9 cellular contexts compared by ENCODE assay signal in the genomic region with DNA sequence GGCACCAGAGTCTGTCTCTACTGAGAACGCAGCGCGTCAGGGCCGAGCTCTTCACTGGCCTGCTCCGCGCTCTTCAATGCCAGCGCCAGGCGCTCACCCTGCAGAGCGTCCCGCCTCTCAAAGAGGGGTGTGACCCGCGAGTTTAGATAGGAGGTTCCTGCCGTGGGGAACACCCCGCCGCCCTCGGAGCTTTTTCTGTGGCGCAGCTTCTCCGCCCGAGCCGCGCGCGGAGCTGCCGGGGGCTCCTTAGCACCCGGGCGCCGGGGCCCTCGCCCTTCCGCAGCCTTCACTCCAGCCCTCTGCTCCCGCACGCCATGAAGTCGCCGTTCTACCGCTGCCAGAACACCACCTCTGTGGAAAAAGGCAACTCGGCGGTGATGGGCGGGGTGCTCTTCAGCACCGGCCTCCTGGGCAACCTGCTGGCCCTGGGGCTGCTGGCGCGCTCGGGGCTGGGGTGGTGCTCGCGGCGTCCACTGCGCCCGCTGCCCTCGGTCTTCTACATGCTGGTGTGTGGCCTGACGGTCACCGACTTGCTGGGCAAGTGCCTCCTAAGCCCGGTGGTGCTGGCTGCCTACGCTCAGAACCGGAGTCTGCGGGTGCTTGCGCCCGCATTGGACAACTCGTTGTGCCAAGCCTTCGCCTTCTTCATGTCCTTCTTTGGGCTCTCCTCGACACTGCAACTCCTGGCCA. TPM values are rescaled to one million over a fixed set of nuclear protein-coding genes. Genes with fewer than 3 reads are reported as not detected.
DNase-seq lines count a peak whose midpoint lies in the region; ATAC-seq and TF ChIP-seq lines count a peak whose summit lies in the region.
"Had no signal": no experiment of that assay in that cellular context is flagged by ENCODE, and none has a peak within 500 bp of the region (broad histone marks: within the 10 kb centered on the region; RNA-seq: fewer than 3 reads in every experiment).

A gene with protein sequence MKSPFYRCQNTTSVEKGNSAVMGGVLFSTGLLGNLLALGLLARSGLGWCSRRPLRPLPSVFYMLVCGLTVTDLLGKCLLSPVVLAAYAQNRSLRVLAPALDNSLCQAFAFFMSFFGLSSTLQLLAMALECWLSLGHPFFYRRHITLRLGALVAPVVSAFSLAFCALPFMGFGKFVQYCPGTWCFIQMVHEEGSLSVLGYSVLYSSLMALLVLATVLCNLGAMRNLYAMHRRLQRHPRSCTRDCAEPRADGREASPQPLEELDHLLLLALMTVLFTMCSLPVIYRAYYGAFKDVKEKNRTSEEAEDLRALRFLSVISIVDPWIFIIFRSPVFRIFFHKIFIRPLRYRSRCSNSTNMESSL (plus strand): TSS at position 198 of the 690 bp plus-strand sequence. CDS start 117 bp downstream, at position 315.

- intact Hi-C loops in PC-3 (cut with micrococcal nuclease), result no loop called here

- H3K4me1 Mint-ChIP-seq in activated naive CD8-positive, alpha-beta T cell treated with anti-CD3 and anti-CD28 coated beads, Interleukin-2, amount 10 ng/mL, durations not matched to agents 7 days and 5 days, result peaks cover 39% of the 10 kb centered on the region

- H2AFZ ChIP-seq in PC-3 (ENCODE audit: low read length), result no peak within 1 kb of the TSS
- H2AFZ ChIP-seq: PC-9 had no signal

- H3K4me1 ChIP-seq in PC-3 (ENCODE audit: insufficient read depth, low read length), result no peaks in the 10 kb centered on the region
- 0 out of 2 replicates have a peak, but pooled peaks cover 2% of the 10 kb centered on the region for H3K4me1 ChIP-seq in iPS-20b (ENCODE audit: insufficient read depth, low read length)

- H3K9ac ChIP-seq in PC-3 (ENCODE audit: low read length) (no peak within 1 kb of the TSS), iPS-20b (ENCODE audit: low read depth, low read length) (peak within 1 kb of the TSS; percentile 28; the same call in 1 of the 2 replicates)

- H3K9me3 Mint-ChIP-seq in activated naive CD8-positive, alpha-beta T cell treated with anti-CD3 and anti-CD28 coated beads, Interleukin-2, amount 10 ng/mL, durations not matched to agents 7 days and 5 days, result no peaks in the 10 kb centered on the region

- no peak for TF ChIP-seq CTCF in PC-3 (conservative IDR thresholded peaks at IDR 0.05; ENCODE audit: low read depth, low read length)

- H3F3A ChIP-seq in PC-3 (ENCODE audit: low read length, unreplicated experiment), result no peaks in the 10 kb centered on the region

- H3K4me3 ChIP-seq in PC-3 (ENCODE audit: low read length) (peak within 1 kb of the TSS; percentile 36; the same call in 1 of the 2 replicates), iPS-20b (ENCODE audit: low read length) (peak within 1 kb of the TSS; percentile 66)
- H3K4me3 ChIP-seq: PC-9 had no signal

- H3K27ac ChIP-seq in PC-3 (ENCODE audit: low read length) (no peak within 1 kb of the TSS), iPS-20b (ENCODE audit: low read length) (no peak within 1 kb of the TSS)
- H3K27ac ChIP-seq: PC-9 had no signal

- peaks cover 52% of the 10 kb centered on the region for H3K27me3 Mint-ChIP-seq in activated naive CD8-positive, alpha-beta T cell treated with anti-CD3 and anti-CD28 coated beads, Interleukin-2, amount 10 ng/mL, durations not matched to agents 7 days and 5 days

- H3K4me3 Mint-ChIP-seq in activated naive CD8-positive, alpha-beta T cell treated with anti-CD3 and anti-CD28 coated beads, Interleukin-2, amount 10 ng/mL, durations not matched to agents 7 days and 5 days, result peak within 1 kb of the TSS; percentile 90

- H3K27ac Mint-ChIP-seq in activated naive CD8-positive, alpha-beta T cell treated with anti-CD3 and anti-CD28 coated beads, Interleukin-2, amount 10 ng/mL, durations not matched to agents 7 days and 5 days, result peak within 1 kb of the TSS; percentile 30

- H3K36me3 ChIP-seq in PC-3 (ENCODE audit: low read depth, low read length) (no peaks in the 10 kb centered on the region), iPS-20b (ENCODE audit: insufficient read depth, low read depth, low read length) (no peaks in the 10 kb centered on the region)

- POLR2A ChIA-PET in PC-3 (lab: Charles Lee; ENCODE audit: unreplicated experiment), result no interaction called here
- POLR2A ChIA-PET in activated naive CD8-positive, alpha-beta T cell treated with anti-CD3 and anti-CD28 coated beads, Interleukin-2, amount 10 ng/mL, durations not matched to agents 7 days and 5 days (lab: Charles Lee), result interaction anchor here (1.2 to 1.6 kb wide), 2 partner anchors 19 to 84 kb away, joined by 4 to 5 read pairs; no protein-coding TSS in a partner anchor

- no peak for ATAC-seq in PC-3
- peak; percentile 32 for ATAC-seq in activated naive CD8-positive, alpha-beta T cell treated with anti-CD3 and anti-CD28 coated beads, Interleukin-2, amount 10 ng/mL, durations not matched to agents 7 days and 5 days (ENCODE audit: low read depth)

- H3K9me2 ChIP-seq in PC-3 (replicated peaks; ENCODE audit: low read length), result no peaks in the 10 kb centered on the region

- CTCF ChIA-PET in PC-3 (lab: Charles Lee), result no interaction called here

- DNase-seq in PC-3, result no peak
- peak; percentile 61 for DNase-seq in activated naive CD8-positive, alpha-beta T cell treated with anti-CD3 and anti-CD28 coated beads, Interleukin-2, amount 10 ng/mL, durations not matched to agents 7 days and 5 days
- peak; percentile 60 for DNase-seq in stimulated activated CD4-positive, alpha-beta T cell treated with anti-CD3 and anti-CD28 coated beads, Interleukin-15, amount 100 ng/mL, for 24 hours
- DNase-seq in amygdala (lab: John Stamatoyannopoulos, UW), result no peak
- DNase-seq in mesenteric fat pad (ENCODE audit: low spot score), result no peak
- DNase-seq in hippocampal formation (lab: John Stamatoyannopoulos, UW), result no peak
- no peak for DNase-seq in Ammon's horn (ENCODE audit: low spot score)

- H3K9me3 ChIP-seq in PC-3 (ENCODE audit: low read length) (no peaks in the 10 kb centered on the region), iPS-20b (ENCODE audit: insufficient read depth, low read depth, low read length) (no peaks in the 10 kb centered on the region)

- peak within 1 kb of the TSS; percentile 38 for H3K4me2 ChIP-seq in PC-3 (ENCODE audit: low read length)
- H3K4me2 ChIP-seq: PC-9 had no signal

- peaks cover 25% of the 10 kb centered on the region for H3K27me3 ChIP-seq in PC-3 (ENCODE audit: low read length)
- peaks cover 70% of the 10 kb centered on the region for H3K27me3 ChIP-seq in iPS-20b (ENCODE audit: insufficient read depth, low read length)

- peaks cover 11% of the 10 kb centered on the region for H3K36me3 Mint-ChIP-seq in activated naive CD8-positive, alpha-beta T cell treated with anti-CD3 and anti-CD28 coated beads, Interleukin-2, amount 10 ng/mL, durations not matched to agents 7 days and 5 days

- no peaks in the 10 kb centered on the region for H3K79me2 ChIP-seq in PC-3 (ENCODE audit: low read length)

- H4K20me1 ChIP-seq in PC-3 (ENCODE audit: low read length), result no peaks in the 10 kb centered on the region

- BruUV-seq in PC-3 (replicated peaks; lab: Mats Ljungman, UMichigan), result no TSS peak

RNA-seq across cellular contexts. Expression of the gene that starts here (rescaled TPM):
- total RNA-seq in PC-3 (2014; rRNA removed) (not detected in 2 replicates), mesenteric fat pad (1.0 TPM)
- 1 to 10 TPM; 2.6 to 3.1 TPM for total RNA-seq in activated naive CD8-positive, alpha-beta T cell treated with anti-CD3 and anti-CD28 coated beads, Interleukin-2, amount 10 ng/mL, durations not matched to agents 7 days and 5 days
- total RNA-seq: PC-9 had no signal

Comparison
In these comparisons a context has a peak if more than half of its experiments do, and no peak if none do; other contexts are left out.
1. DNase-seq: peak in activated naive CD8-positive, alpha-beta T cell treated with anti-CD3 and anti-CD28 coated beads, Interleukin-2, amount 10 ng/mL, durations not matched to agents 7 days and 5 days (single experiment) and stimulated activated CD4-positive, alpha-beta T cell treated with anti-CD3 and anti-CD28 coated beads, Interleukin-15, amount 100 ng/mL, for 24 hours (single experiment); none in PC-3 (single experiment), amygdala (0 of 56), mesenteric fat pad (single experiment), hippocampal formation (0 of 2) and Ammon's horn (single experiment).